Comparison of ENCODE assay signal across 2 cellular contexts in genomic region chr3:153055217-153055616, GRCh38.
TF ChIP-seq lines count a peak whose summit lies in the region.

No MANE protein-coding gene starts in this region.

TF ChIP-seq in HepG2, 621 proteins besides CTCF, POLR2A, EP300 and RAD21 (continued from another document):
- TF ChIP-seq THAP9 (CRISPR knock-in tag; IDR thresholded peaks at IDR 0.05; ENCODE audit: borderline replicate concordance), result no peak

TF ChIP-seq in K562, 482 proteins besides CTCF, POLR2A, EP300 and RAD21 (continued from another document):
- TF ChIP-seq, protein P1, sequence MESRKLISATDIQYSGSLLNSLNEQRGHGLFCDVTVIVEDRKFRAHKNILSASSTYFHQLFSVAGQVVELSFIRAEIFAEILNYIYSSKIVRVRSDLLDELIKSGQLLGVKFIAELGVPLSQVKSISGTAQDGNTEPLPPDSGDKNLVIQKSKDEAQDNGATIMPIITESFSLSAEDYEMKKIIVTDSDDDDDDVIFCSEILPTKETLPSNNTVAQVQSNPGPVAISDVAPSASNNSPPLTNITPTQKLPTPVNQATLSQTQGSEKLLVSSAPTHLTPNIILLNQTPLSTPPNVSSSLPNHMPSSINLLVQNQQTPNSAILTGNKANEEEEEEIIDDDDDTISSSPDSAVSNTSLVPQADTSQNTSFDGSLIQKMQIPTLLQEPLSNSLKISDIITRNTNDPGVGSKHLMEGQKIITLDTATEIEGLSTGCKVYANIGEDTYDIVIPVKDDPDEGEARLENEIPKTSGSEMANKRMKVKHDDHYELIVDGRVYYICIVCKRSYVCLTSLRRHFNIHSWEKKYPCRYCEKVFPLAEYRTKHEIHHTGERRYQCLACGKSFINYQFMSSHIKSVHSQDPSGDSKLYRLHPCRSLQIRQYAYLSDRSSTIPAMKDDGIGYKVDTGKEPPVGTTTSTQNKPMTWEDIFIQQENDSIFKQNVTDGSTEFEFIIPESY (CRISPR knock-in tag; IDR thresholded peaks at IDR 0.05), result no peak
- TF ChIP-seq CLOCK (CRISPR knock-in tag; IDR thresholded peaks at IDR 0.05; ENCODE audit: borderline replicate concordance) (no peak), ZNF639 (CRISPR knock-in tag; conservative IDR thresholded peaks at IDR 0.05 in 1 of 2, IDR thresholded peaks at IDR 0.05 in 1 of 2) (no peak), GATA2 (CRISPR knock-in tag; IDR thresholded peaks at IDR 0.05) (no peak), E4F1 (CRISPR knock-in tag; IDR thresholded peaks at IDR 0.05; ENCODE audit: borderline replicate concordance) (no peak), FOS (IDR thresholded peaks at IDR 0.05; ENCODE audit: extremely low read depth, insufficient read length) (no peak), ZNF830 (CRISPR knock-in tag; IDR thresholded peaks at IDR 0.05) (no peak), ZNF253 (CRISPR knock-in tag; conservative IDR thresholded peaks at IDR 0.05) (no peak), ZNF316 (IDR thresholded peaks at IDR 0.05) (peak; percentile 86), EP400 (IDR thresholded peaks at IDR 0.05) (no peak), MAFG (tag; conservative IDR thresholded peaks at IDR 0.05) (peak; percentile 37; the same call in 1 of the 2 replicates), MAFF (IDR thresholded peaks at IDR 0.05; ENCODE audit: low read length) (peak; percentile 50; the same call in 1 of the 2 replicates), MLX (CRISPR knock-in tag; conservative IDR thresholded peaks at IDR 0.05) (no peak), MITF (IDR thresholded peaks at IDR 0.05) (no peak), HEY1 (CRISPR knock-in tag; IDR thresholded peaks at IDR 0.05; ENCODE audit: borderline replicate concordance) (no peak), C11orf30 (IDR thresholded peaks at IDR 0.05; ENCODE audit: low read depth) (peak; percentile 70), MAFK (IDR thresholded peaks at IDR 0.05; ENCODE audit: low read length) (peak; percentile 41; the same call in 1 of the 2 replicates), POLR2B (IDR thresholded peaks at IDR 0.05; ENCODE audit: low read depth, partially characterized antibody) (no peak), E2F5 (CRISPR knock-in tag; IDR thresholded peaks at IDR 0.05) (no peak), ZSCAN29 (IDR thresholded peaks at IDR 0.05) (no peak)
- TF ChIP-seq, protein P2, sequence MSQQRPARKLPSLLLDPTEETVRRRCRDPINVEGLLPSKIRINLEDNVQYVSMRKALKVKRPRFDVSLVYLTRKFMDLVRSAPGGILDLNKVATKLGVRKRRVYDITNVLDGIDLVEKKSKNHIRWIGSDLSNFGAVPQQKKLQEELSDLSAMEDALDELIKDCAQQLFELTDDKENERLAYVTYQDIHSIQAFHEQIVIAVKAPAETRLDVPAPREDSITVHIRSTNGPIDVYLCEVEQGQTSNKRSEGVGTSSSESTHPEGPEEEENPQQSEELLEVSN (IDR thresholded peaks at IDR 0.05; ENCODE audit: borderline replicate concordance in 1 of 2, extremely low read depth in 1 of 2, insufficient read depth in 1 of 2, insufficient read length in 1 of 2, low read depth in 1 of 2, low read length in 1 of 2, poor library complexity in 1 of 2, severe bottlenecking in 1 of 2), result no peak
